Comparison of ENCODE assay signal across 8 cellular contexts in genomic region chr17:28727727-28728363, GRCh38. TPM values are rescaled to one million over a fixed set of nuclear protein-coding genes. Genes with fewer than 3 reads are reported as not detected.
A peak's percentile ranks its signal among the peaks of the same experiment; 100 is the strongest.
DNase-seq lines count a peak whose midpoint lies in the region; ATAC-seq and TF ChIP-seq lines count a peak whose summit lies in the region.

No MANE protein-coding gene starts in this region.

- no peak overlapping the region for H3K27ac Mint-ChIP-seq in endothelial cell (ENCODE audit: unreplicated experiment)
- H3K27ac Mint-ChIP-seq in natural killer cell treated with Interleukin-12 subunit alpha and Interleukin-12 subunit beta and Interleukin-15 and Interleukin-18, amount 100 ng/mL, for 72 hours: peak overlapping the region; percentile 95 to 98

- H3K4me3 Mint-ChIP-seq in endothelial cell (ENCODE audit: unreplicated experiment): peak overlapping the region; percentile 93
- peak overlapping the region; percentile 91 for H3K4me3 Mint-ChIP-seq in natural killer cell treated with Interleukin-12 subunit alpha and Interleukin-12 subunit beta and Interleukin-15 and Interleukin-18, amount 100 ng/mL, for 72 hours

- no peak for TF ChIP-seq EP300 in suprapubic skin (IDR thresholded peaks at IDR 0.05)

- H3K27me3 ChIP-seq in suprapubic skin: no peaks in the 10 kb centered on the region

- H3K4me3 ChIP-seq in AG10803 (ENCODE audit: low read length) (peak overlapping the region; percentile 90), suprapubic skin (peak overlapping the region; percentile 89)

- peaks cover 23% of the 10 kb centered on the region for H3K36me3 Mint-ChIP-seq in endothelial cell (ENCODE audit: low read depth, unreplicated experiment)
- H3K36me3 Mint-ChIP-seq in natural killer cell treated with Interleukin-12 subunit alpha and Interleukin-12 subunit beta and Interleukin-15 and Interleukin-18, amount 100 ng/mL, for 72 hours: peaks cover 18% of the 10 kb centered on the region

- TF ChIP-seq POLR2A in suprapubic skin (IDR thresholded peaks at IDR 0.05): no peak

- TF ChIP-seq CTCF in AG10803 (conservative IDR thresholded peaks at IDR 0.05; ENCODE audit: low read length) (peak; percentile 40), endothelial cell (IDR thresholded peaks at IDR 0.05; ENCODE audit: unreplicated experiment) (no peak), suprapubic skin (IDR thresholded peaks at IDR 0.05) (no peak)

- ATAC-seq in GM18867 (IDR thresholded peaks at IDR 0.05; ENCODE audit: unreplicated experiment) (peak; percentile 22), HG03095 (IDR thresholded peaks at IDR 0.05; ENCODE audit: unreplicated experiment) (peak; percentile 36)
- ATAC-seq in natural killer cell treated with Interleukin-12 subunit alpha and Interleukin-12 subunit beta and Interleukin-15 and Interleukin-18, amount 100 ng/mL, for 72 hours: peak; percentile 58 to 63

- WGBS in suprapubic skin: 3% methylated on average over 36 of the region's 37 CpGs

- peaks cover 20% of the 10 kb centered on the region for H3K36me3 ChIP-seq in suprapubic skin

- H3K27ac ChIP-seq in suprapubic skin: peak overlapping the region; percentile 99

- H3K9me3 Mint-ChIP-seq in endothelial cell (ENCODE audit: unreplicated experiment): no peaks in the 10 kb centered on the region
- H3K9me3 Mint-ChIP-seq in natural killer cell treated with Interleukin-12 subunit alpha and Interleukin-12 subunit beta and Interleukin-15 and Interleukin-18, amount 100 ng/mL, for 72 hours: no peaks in the 10 kb centered on the region

- H3K4me1 Mint-ChIP-seq in endothelial cell (ENCODE audit: unreplicated experiment): peaks cover 18% of the 10 kb centered on the region
- H3K4me1 Mint-ChIP-seq in natural killer cell treated with Interleukin-12 subunit alpha and Interleukin-12 subunit beta and Interleukin-15 and Interleukin-18, amount 100 ng/mL, for 72 hours (ENCODE audit: low read depth in 2 of 2): peaks cover 50% of the 10 kb centered on the region in 2 donors

- peaks cover 21% of the 10 kb centered on the region for H3K27me3 Mint-ChIP-seq in endothelial cell (ENCODE audit: unreplicated experiment)
- no peaks in the 10 kb centered on the region for H3K27me3 Mint-ChIP-seq in natural killer cell treated with Interleukin-12 subunit alpha and Interleukin-12 subunit beta and Interleukin-15 and Interleukin-18, amount 100 ng/mL, for 72 hours

- peaks cover 62% of the 10 kb centered on the region for H3K4me1 ChIP-seq in suprapubic skin

- no peaks in the 10 kb centered on the region for H3K9me3 ChIP-seq in suprapubic skin

- no peak for DNase-seq in AG10803 (ENCODE audit: low read depth)
- peak; percentile 87 to 92 for DNase-seq in NCI-H526 (lab: John Stamatoyannopoulos, UW)
- DNase-seq in activated CD8-positive, alpha-beta memory T cell treated with anti-CD3 and anti-CD28 coated beads for 1 hour (ENCODE audit: extremely low read depth in 1 of 2, low read depth in 1 of 2): peak; percentile 66 to 68
- peak; percentile 51 for DNase-seq in endothelial cell (ENCODE audit: low spot score)
- DNase-seq in natural killer cell treated with Interleukin-12 subunit alpha and Interleukin-12 subunit beta and Interleukin-15 and Interleukin-18, amount 100 ng/mL, for 72 hours (ENCODE audit: low spot score): peak; percentile 87
- no peak for DNase-seq in suprapubic skin (ENCODE audit: low spot score in 2 of 2)

RNA-seq across cellular contexts. Expression of gene NEK8, which starts 0.7 kb away (rescaled TPM):
- total RNA-seq in endothelial cell (ENCODE audit: unreplicated experiment) (6.7 TPM), suprapubic skin (1 to 10 TPM; 1.9 to 8.1 (median 6.0) TPM)
- 10 to 100 TPM in 1 of 2 donors, 1 to 10 TPM in 1; 3.2 to 10.2 TPM for total RNA-seq in natural killer cell treated with Interleukin-12 subunit alpha and Interleukin-12 subunit beta and Interleukin-15 and Interleukin-18, amount 100 ng/mL, for 72 hours

RNA-seq across cellular contexts. Expression of gene TLCD1, which starts 1.8 kb away (rescaled TPM):
- total RNA-seq in endothelial cell (ENCODE audit: unreplicated experiment) (2.4 TPM), suprapubic skin (10 to 100 TPM in 3 of 4 donors, 1 to 10 TPM in 1; 6.9 to 25.0 (median 17.0) TPM)
- total RNA-seq in natural killer cell treated with Interleukin-12 subunit alpha and Interleukin-12 subunit beta and Interleukin-15 and Interleukin-18, amount 100 ng/mL, for 72 hours: 1 to 10 TPM; 1.5 to 9.7 TPM

RNA-seq across cellular contexts. Expression of gene RPL23A, which starts 8.1 kb away (rescaled TPM):
- total RNA-seq in endothelial cell (ENCODE audit: unreplicated experiment) (1,525 TPM), suprapubic skin (100 to 1,000 TPM; 528 to 947 (median 789) TPM)
- total RNA-seq in natural killer cell treated with Interleukin-12 subunit alpha and Interleukin-12 subunit beta and Interleukin-15 and Interleukin-18, amount 100 ng/mL, for 72 hours: 1,000 to 10,000 TPM; 1,264 to 1,439 TPM

RNA-seq across cellular contexts. Expression of gene RAB34, which starts 10.2 kb away (rescaled TPM):
- 72.0 TPM for total RNA-seq in endothelial cell (ENCODE audit: unreplicated experiment)
- total RNA-seq in natural killer cell treated with Interleukin-12 subunit alpha and Interleukin-12 subunit beta and Interleukin-15 and Interleukin-18, amount 100 ng/mL, for 72 hours: 10 to 100 TPM in 1 of 2 donors, 1 to 10 TPM in 1; 8.5 to 25.7 TPM
- 10 to 100 TPM; 60.7 to 96.1 (median 77.6) TPM for total RNA-seq in suprapubic skin

RNA-seq across cellular contexts. Expression of gene TRAF4, which starts 16.0 kb away (rescaled TPM):
- total RNA-seq in endothelial cell (ENCODE audit: unreplicated experiment): 166 TPM
- total RNA-seq in natural killer cell treated with Interleukin-12 subunit alpha and Interleukin-12 subunit beta and Interleukin-15 and Interleukin-18, amount 100 ng/mL, for 72 hours: 100 to 1,000 TPM in 1 of 2 donors, 10 to 100 TPM in 1; 59.7 to 186 TPM
- 10 to 100 TPM; 26.7 to 38.4 (median 35.3) TPM for total RNA-seq in suprapubic skin

Comparison
In these comparisons a context has a peak if more than half of its experiments do, and no peak if none do; other contexts are left out.
1. DNase-seq: peak in NCI-H526 (2 of 2), activated CD8-positive, alpha-beta memory T cell treated with anti-CD3 and anti-CD28 coated beads for 1 hour (2 of 2), endothelial cell (single experiment) and natural killer cell treated with Interleukin-12 subunit alpha and Interleukin-12 subunit beta and Interleukin-15 and Interleukin-18, amount 100 ng/mL, for 72 hours (single experiment); none in AG10803 (single experiment) and suprapubic skin (0 of 2).
2. Peak in every context shown above with its lines, with median percentiles within 50 percentile points of each other: ATAC-seq.